Comparison of ENCODE assay signal across 10 cellular contexts in genomic region chr17:50273654-50274040, GRCh38. TPM values are rescaled to one million over a fixed set of nuclear protein-coding genes. Genes with fewer than 3 reads are reported as not detected.
DNase-seq lines count a peak whose midpoint lies in the region; ATAC-seq, FAIRE-seq and TF ChIP-seq lines count a peak whose summit lies in the region.
"Had no signal": no experiment of that assay in that cellular context is flagged by ENCODE, and none has a peak within 500 bp of the region (broad histone marks: within the 10 kb centered on the region; RNA-seq: fewer than 3 reads in every experiment).

No MANE protein-coding gene starts in this region.

- H3K4me3 ChIP-seq in AG09309 (ENCODE audit: control insufficient read depth, low read depth, low read length), result peak overlapping the region; percentile 64

- H3K4me1 Mint-ChIP-seq in HFFc6 (ENCODE audit: low read depth) (peaks cover 61% of the 10 kb centered on the region), nephron progenitor cell (peaks cover 73% of the 10 kb centered on the region)
- H3K4me1 Mint-ChIP-seq in dendritic cell treated with granulocyte-macrophage colony-stimulating factor and Interleukin-4, amounts not matched to agents 40 ng/mL and 50 ng/mL, for 4 days (ENCODE audit: low read depth), result peaks cover 27% of the 10 kb centered on the region

- TF ChIP-seq CTCF in AG09309 (IDR thresholded peaks at IDR 0.05; ENCODE audit: control insufficient read depth, insufficient read depth, low read depth, low read length, missing control alignments), result no peak
- no peak for TF ChIP-seq CTCF in HFFc6 (IDR thresholded peaks at IDR 0.05)
- TF ChIP-seq CTCF in nephron progenitor cell (IDR thresholded peaks at IDR 0.05), result no peak

- no peaks in the 10 kb centered on the region for H3K36me3 Mint-ChIP-seq in HFFc6 (ENCODE audit: low read depth)
- H3K36me3 Mint-ChIP-seq in dendritic cell treated with granulocyte-macrophage colony-stimulating factor and Interleukin-4, amounts not matched to agents 40 ng/mL and 50 ng/mL, for 4 days (ENCODE audit: low read depth), result no peaks in the 10 kb centered on the region
- no peaks in the 10 kb centered on the region for H3K36me3 Mint-ChIP-seq in nephron progenitor cell (ENCODE audit: low read depth)
- H3K36me3 Mint-ChIP-seq: CD8-positive, alpha-beta memory T cell had no signal

- H3K9me3 Mint-ChIP-seq in HFFc6, result no peaks in the 10 kb centered on the region
- H3K9me3 Mint-ChIP-seq in dendritic cell treated with granulocyte-macrophage colony-stimulating factor and Interleukin-4, amounts not matched to agents 40 ng/mL and 50 ng/mL, for 4 days, result no peaks in the 10 kb centered on the region
- H3K9me3 Mint-ChIP-seq in nephron progenitor cell, result no peaks in the 10 kb centered on the region

- peak overlapping the region; percentile 24; the same call in 1 of the 2 replicates for H3K4me3 Mint-ChIP-seq in HFFc6
- peak overlapping the region; percentile 24 for H3K4me3 Mint-ChIP-seq in dendritic cell treated with granulocyte-macrophage colony-stimulating factor and Interleukin-4, amounts not matched to agents 40 ng/mL and 50 ng/mL, for 4 days
- peak overlapping the region; percentile 28 for H3K4me3 Mint-ChIP-seq in nephron progenitor cell

- no peak for FAIRE-seq in GM12892 (lab: Jason Lieb, UNC)

- no peak for TF ChIP-seq POLR2A in GM12892 (IDR thresholded peaks at IDR 0.05; ENCODE audit: low read depth, low read length)

- DNase-seq in AG09309 (ENCODE audit: low read depth) (no peak), HFFc6 (no peak), nephron progenitor cell (no peak), GM12892 (ENCODE audit: insufficient read length) (no peak)
- DNase-seq: NCI-H2029 had no signal

- intact Hi-C loops in dendritic cell treated with granulocyte-macrophage colony-stimulating factor and Interleukin-4, amounts not matched to agents 40 ng/mL and 50 ng/mL, for 4 days (cut with micrococcal nuclease), result loop anchor here (1.0 kb wide), 1 partner anchor 73 kb away; no protein-coding TSS in a partner anchor

- ATAC-seq in GM18867 (IDR thresholded peaks at IDR 0.05; ENCODE audit: unreplicated experiment) (no peak), HG03159 (IDR thresholded peaks at IDR 0.05; ENCODE audit: unreplicated experiment) (no peak), HG03196 (IDR thresholded peaks at IDR 0.05; ENCODE audit: unreplicated experiment) (no peak)

- peak overlapping the region; percentile 43 for H3K27ac Mint-ChIP-seq in HFFc6
- H3K27ac Mint-ChIP-seq in dendritic cell treated with granulocyte-macrophage colony-stimulating factor and Interleukin-4, amounts not matched to agents 40 ng/mL and 50 ng/mL, for 4 days, result no peak overlapping the region
- H3K27ac Mint-ChIP-seq in nephron progenitor cell, result no peak overlapping the region

- H3K27me3 Mint-ChIP-seq in HFFc6 (ENCODE audit: insufficient read depth) (no peaks in the 10 kb centered on the region; the same call in 1 of the 2 replicates), nephron progenitor cell (ENCODE audit: low read depth, poor library complexity) (peaks cover 22% of the 10 kb centered on the region)
- peaks cover 49% of the 10 kb centered on the region for H3K27me3 Mint-ChIP-seq in dendritic cell treated with granulocyte-macrophage colony-stimulating factor and Interleukin-4, amounts not matched to agents 40 ng/mL and 50 ng/mL, for 4 days

RNA-seq across cellular contexts. Expression of gene TMEM92, which starts 0.6 kb away (rescaled TPM):
- under 1 TPM in 3 of 6 experiments, not detected in 3; 0.17 to 0.24 (median 0.18) TPM for total RNA-seq in HFFc6 (2021; fragmentation: NEBNext Ultra II Directional; extraction: Animal tissue kit (Norgen Biotek cat#: 25700))
- not detected for polyA plus RNA-seq in GM12892 (2012; ENCODE audit: missing spikeins)
- total RNA-seq: CD8-positive, alpha-beta memory T cell had no signal
- polyA plus RNA-seq: CD8-positive, alpha-beta memory T cell had no signal
